In the genomic region with DNA sequence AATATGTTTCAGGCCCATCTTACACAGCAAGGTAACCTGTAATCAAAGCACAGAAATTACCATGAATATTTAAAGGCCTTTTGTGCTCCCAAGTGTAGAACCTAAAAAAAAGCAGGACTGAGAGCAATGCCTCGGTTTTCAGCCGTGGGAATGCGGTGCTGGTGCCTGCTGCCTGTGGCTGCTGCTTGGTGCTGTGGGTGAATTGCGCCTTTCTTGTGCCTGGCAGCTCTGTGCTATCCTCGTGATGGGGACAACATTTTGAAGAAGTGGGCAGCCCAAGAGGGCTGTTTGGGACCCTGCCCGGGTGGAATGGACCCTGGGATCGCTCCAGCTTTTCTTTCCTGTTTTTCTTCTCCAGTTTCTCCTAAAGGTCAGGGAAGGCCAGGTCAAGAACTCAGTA, we compare ENCODE assay signal across 13 cellular contexts.
DNase-seq lines count a peak whose midpoint lies in the region; ATAC-seq and TF ChIP-seq lines count a peak whose summit lies in the region.
"Had no signal": no experiment of that assay in that cellular context is flagged by ENCODE, and none has a peak within 500 bp of the region (broad histone marks: within the 10 kb centered on the region; RNA-seq: fewer than 3 reads in every experiment).

No MANE protein-coding gene starts in this region.

- TF ChIP-seq EP300 in gastroesophageal sphincter (IDR thresholded peaks at IDR 0.05): no peak

- H3K27me3 ChIP-seq in gastroesophageal sphincter (no peaks in the 10 kb centered on the region), left lung (no peaks in the 10 kb centered on the region)

- H3K36me3 ChIP-seq in gastroesophageal sphincter: no peaks in the 10 kb centered on the region
- no peaks in the 10 kb centered on the region for H3K36me3 ChIP-seq in left lung

- ATAC-seq in gastroesophageal sphincter (no peak), left lung (no peak)

- H3K27ac ChIP-seq in gastroesophageal sphincter (peak overlapping the region in 3 of 4 donors; percentile 70 to 73 (median 70)), left lung (no peak overlapping the region)
- H3K27ac ChIP-seq: KMS-11 had no signal

- DNase-seq in anterior cingulate cortex (lab: John Stamatoyannopoulos, UW) (peak in 47 of 58 donors; percentile 10 to 83 (median 44)), nucleus accumbens (lab: John Stamatoyannopoulos, UW) (peak in 43 of 56 donors; percentile 16 to 78 (median 49)), superior temporal gyrus (ENCODE audit: extremely low spot score) (peak; percentile 77), RKO (ENCODE audit: low spot score) (no peak), left lung (no peak), AG08395 (ENCODE audit: low spot score) (no peak)
- DNase-seq: NCI-H1092; NCI-H2107; NCI-H226; NCI-H69; NK-92 treated with Interleukin-12 subunit alpha and Interleukin-12 subunit beta, amount 100 ng/mL, for 24 hours had no signal

- H3K4me1 ChIP-seq in gastroesophageal sphincter (peaks cover 4 to 79% (median 15%) of the 10 kb centered on the region in 3 donors), left lung (no peaks in the 10 kb centered on the region)

- TF ChIP-seq CTCF in gastroesophageal sphincter (IDR thresholded peaks at IDR 0.05): no peak
- no peak for TF ChIP-seq CTCF in left lung (IDR thresholded peaks at IDR 0.05)

- intact Hi-C loops in left lung (cut with DNase I): no loop called here

- TF ChIP-seq POLR2A in gastroesophageal sphincter (IDR thresholded peaks at IDR 0.05): no peak

- WGBS in gastroesophageal sphincter (ENCODE audit: low coverage in 1 of 2), 2 donors: 36 to 65% methylated on average over 5 to 6 of the region's 7 CpGs

- no peaks in the 10 kb centered on the region for H3K9me3 ChIP-seq in gastroesophageal sphincter
- no peaks in the 10 kb centered on the region for H3K9me3 ChIP-seq in left lung

- H3K4me3 ChIP-seq in gastroesophageal sphincter (no peak overlapping the region), left lung (no peak overlapping the region)

Comparison
In these comparisons a context has a peak if more than half of its experiments do, and no peak if none do; other contexts are left out.
1. DNase-seq: peak in anterior cingulate cortex (47 of 58), nucleus accumbens (43 of 56) and superior temporal gyrus (single experiment); none in RKO (single experiment), left lung (0 of 2) and AG08395 (single experiment).
2. H3K27ac ChIP-seq: peak in gastroesophageal sphincter (3 of 4); none in left lung (0 of 2).